Comparison of ENCODE assay signal across 11 cellular contexts in the genomic region with DNA sequence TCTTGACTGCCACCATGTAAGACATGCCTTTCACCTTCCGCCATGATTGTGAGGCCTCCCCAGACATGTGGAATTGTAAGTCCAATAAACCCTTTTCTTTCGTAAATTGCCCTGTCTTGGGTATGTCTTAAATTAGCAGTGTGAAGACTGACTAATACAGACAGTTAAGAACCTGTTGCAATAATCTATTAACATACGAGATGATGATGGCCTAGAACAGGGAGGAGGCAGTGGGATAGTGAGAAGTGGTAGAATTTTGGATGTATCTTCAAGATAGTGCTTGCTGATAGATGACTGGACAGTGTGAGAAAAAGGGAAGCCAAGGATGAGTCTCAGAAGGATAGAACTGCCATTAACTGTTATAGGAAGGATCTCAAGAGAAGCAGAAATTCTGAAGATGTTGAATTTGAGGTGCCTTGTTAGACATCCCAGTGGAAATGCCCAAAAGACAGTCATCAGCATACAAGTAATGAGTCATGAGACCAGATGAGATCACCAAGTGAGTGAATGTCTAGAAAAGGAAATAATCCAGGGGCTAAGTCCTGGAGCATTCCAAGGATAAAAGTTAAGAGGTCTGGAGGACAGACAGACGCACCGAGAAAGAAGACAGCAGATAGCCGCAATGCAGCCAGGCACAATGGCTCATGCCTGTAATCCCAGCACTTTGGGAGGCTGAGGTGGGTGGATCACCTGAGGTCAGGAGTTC. TPM values are rescaled to one million over a fixed set of nuclear protein-coding genes. Genes with fewer than 3 reads are reported as not detected.
DNase-seq lines count a peak whose midpoint lies in the region; ATAC-seq and TF ChIP-seq lines count a peak whose summit lies in the region.
"Had no signal": no experiment of that assay in that cellular context is flagged by ENCODE, and none has a peak within 500 bp of the region (broad histone marks: within the 10 kb centered on the region; RNA-seq: fewer than 3 reads in every experiment).

No MANE protein-coding gene starts in this region.

- H3K36me3 ChIP-seq in mammary epithelial cell (ENCODE audit: insufficient read depth, low read length): no peaks in the 10 kb centered on the region

- in situ Hi-C loops in mammary epithelial cell (cut with MboI; ENCODE audit: low sequenced_read_pairs in 2 of 2): no loop called here

- POLR2A ChIA-PET in AG04449 (lab: Yijun Ruan, JAX): no interaction called here

- TSS peak; percentile 65 for BruUV-seq in mammary epithelial cell (replicated peaks; lab: Mats Ljungman, UMichigan)

- no peak overlapping the region for H2AFZ ChIP-seq in mammary epithelial cell (ENCODE audit: low read depth, low read length)

- H3K4me1 ChIP-seq in mammary epithelial cell (ENCODE audit: insufficient read depth, low read length): peaks cover 3% of the 10 kb centered on the region

- H3K27me3 ChIP-seq in mammary epithelial cell (ENCODE audit: insufficient read depth, low read length): no peaks in the 10 kb centered on the region

- H3K9ac ChIP-seq in mammary epithelial cell (ENCODE audit: insufficient read depth, low read length): no peak overlapping the region

- TF ChIP-seq CTCF in AG04449 (IDR thresholded peaks at IDR 0.05; ENCODE audit: insufficient read depth, low read length, missing control alignments) (no peak), mammary epithelial cell (conservative IDR thresholded peaks at IDR 0.05 in 1 of 2, IDR thresholded peaks at IDR 0.05 in 1 of 2; ENCODE audit: extremely low read depth in 1 of 2, insufficient read depth in 1 of 2, low read depth in 1 of 2, low read length in 2 of 2) (no peak)

- H4K20me1 ChIP-seq in mammary epithelial cell (ENCODE audit: insufficient read depth, low read length): no peaks in the 10 kb centered on the region

- H3K4me2 ChIP-seq in mammary epithelial cell (ENCODE audit: insufficient read depth, low read depth, low read length): no peak overlapping the region

- CTCF ChIA-PET in AG04449 (lab: Yijun Ruan, JAX) (no interaction called here), mammary epithelial cell (lab: Charles Lee; ENCODE audit: low non-redundant PET) (no interaction called here)

- DNase-seq in AG04449 (ENCODE audit: low read depth, low spot score): peak; percentile 81
- peak; percentile 86 for DNase-seq in HS-5 (ENCODE audit: low read depth)
- peak; percentile 84 for DNase-seq in mammary epithelial cell
- DNase-seq in kidney glomerular epithelial cell (lab: John Stamatoyannopoulos, UW): peak; percentile 65
- no peak for DNase-seq in NCI-H748 treated with DMSO at 0.1 percent for 48 hours (lab: John Stamatoyannopoulos, UW)
- DNase-seq in NCI-H1092 treated with DMSO at 0.1 percent for 48 hours (lab: John Stamatoyannopoulos, UW): no peak
- DNase-seq in stimulated activated naive CD4-positive, alpha-beta T cell (lab: John Stamatoyannopoulos, UW): no peak
- DNase-seq: amygdala, NCI-H1417 had no signal

- H3K27ac ChIP-seq in mammary epithelial cell (ENCODE audit: insufficient read depth, low read depth, low read length): peak overlapping the region; percentile 1

- dilution Hi-C loops in mammary epithelial cell (cut with HindIII; ENCODE audit: low sequenced_read_pairs): no loop called here

- WGBS in mammary epithelial cell (ENCODE audit: low coverage, missing lambda C conversion rate): 83% methylated on average over 6 of the region's 6 CpGs

- intact Hi-C loops in mammary epithelial cell (cut with micrococcal nuclease): no loop called here

- no peak for ATAC-seq in HG03097 (IDR thresholded peaks at IDR 0.05; ENCODE audit: low FRiP score, unreplicated experiment)

- no peak overlapping the region for H3K4me3 ChIP-seq in AG04449 (ENCODE audit: low read depth, low read length)
- no peak overlapping the region for H3K4me3 ChIP-seq in mammary epithelial cell (replicated peaks in 1 of 3; ENCODE audit: insufficient read depth in 1 of 3, low read depth in 2 of 3, low read length in 3 of 3)
- H3K4me3 ChIP-seq: lung had no signal

- no peaks in the 10 kb centered on the region for H3K79me2 ChIP-seq in mammary epithelial cell (ENCODE audit: insufficient read depth, low read length)

- peaks cover 2% of the 10 kb centered on the region for H3K9me3 ChIP-seq in mammary epithelial cell (replicated peaks; ENCODE audit: insufficient read depth, low read length)

RNA-seq across cellular contexts. Expression of a gene that starts 38.8 kb away (rescaled TPM):
- 10 to 100 TPM; 46.8 to 69.0 TPM for total RNA-seq in mammary epithelial cell
- 33.4 TPM for polyA plus RNA-seq in mammary epithelial cell
- 27.6 TPM for polyA minus RNA-seq in mammary epithelial cell

Comparison
In these comparisons a context has a peak if more than half of its experiments do, and no peak if none do; other contexts are left out.
1. DNase-seq: peak in AG04449 (single experiment), HS-5 (single experiment), mammary epithelial cell (single experiment) and kidney glomerular epithelial cell (single experiment); none in NCI-H748 treated with DMSO at 0.1 percent for 48 hours (single experiment), NCI-H1092 treated with DMSO at 0.1 percent for 48 hours (single experiment) and stimulated activated naive CD4-positive, alpha-beta T cell (0 of 6).